8 cellular contexts compared by ENCODE assay signal in genomic region chr4:154506253-154506652, GRCh38. TPM values are rescaled to one million over a fixed set of nuclear protein-coding genes. Genes with fewer than 3 reads are reported as not detected.
A peak's percentile ranks its signal among the peaks of the same experiment; 100 is the strongest.
DNase-seq lines count a peak whose midpoint lies in the region; ATAC-seq, FAIRE-seq and TF ChIP-seq lines count a peak whose summit lies in the region.

No MANE protein-coding gene starts in this region.

- intact Hi-C loops in kidney (cut with DNase I): loop anchor here (5.0 kb wide), 1 partner anchor 109 kb away; no protein-coding TSS in a partner anchor
- intact Hi-C loops in activated CD4-positive, alpha-beta T cell treated with anti-CD3 and anti-CD28 coated beads for 36 hours (cut with DNase I, micrococcal nuclease): loop anchor here (1.0 to 5.0 kb wide), 3 partner anchors 177 to 719 kb away; partner anchors contain the start of gene SFRP2 (in 1 of the 2)
- intact Hi-C loops in activated CD4-positive, alpha-beta memory T cell treated with anti-CD3 and anti-CD28 coated beads for 36 hours (cut with micrococcal nuclease): loop anchor here (1.0 kb wide), 1 partner anchor 173 kb away; no protein-coding TSS in a partner anchor

- H3K4me3 Mint-ChIP-seq in activated CD4-positive, alpha-beta T cell treated with anti-CD3 and anti-CD28 coated beads for 36 hours: no peak overlapping the region
- H3K4me3 Mint-ChIP-seq in activated CD4-positive, alpha-beta memory T cell treated with anti-CD3 and anti-CD28 coated beads for 36 hours: no peak overlapping the region

- no peaks in the 10 kb centered on the region for H3K9me3 ChIP-seq in kidney (ENCODE audit: control insufficient read depth in 1 of 2, low read length in 2 of 2)

- no peaks in the 10 kb centered on the region for H3K4me1 Mint-ChIP-seq in activated CD4-positive, alpha-beta T cell treated with anti-CD3 and anti-CD28 coated beads for 36 hours
- no peaks in the 10 kb centered on the region for H3K4me1 Mint-ChIP-seq in activated CD4-positive, alpha-beta memory T cell treated with anti-CD3 and anti-CD28 coated beads for 36 hours (ENCODE audit: low read depth)

- ATAC-seq in HG02870 (IDR thresholded peaks at IDR 0.05; ENCODE audit: unreplicated experiment) (peak; percentile 50), GM19328 (IDR thresholded peaks at IDR 0.05; ENCODE audit: unreplicated experiment) (no peak)
- ATAC-seq in activated CD4-positive, alpha-beta T cell treated with anti-CD3 and anti-CD28 coated beads for 36 hours: no peak

- no peaks in the 10 kb centered on the region for H3K9me3 Mint-ChIP-seq in activated CD4-positive, alpha-beta T cell treated with anti-CD3 and anti-CD28 coated beads for 36 hours (ENCODE audit: low read depth)
- H3K9me3 Mint-ChIP-seq in activated CD4-positive, alpha-beta memory T cell treated with anti-CD3 and anti-CD28 coated beads for 36 hours: no peaks in the 10 kb centered on the region

- TF ChIP-seq CTCF in kidney (IDR thresholded peaks at IDR 0.05; ENCODE audit: borderline replicate concordance, extremely low read depth, insufficient read depth): peak; percentile 50

- peaks cover 19% of the 10 kb centered on the region for H3K27me3 Mint-ChIP-seq in activated CD4-positive, alpha-beta T cell treated with anti-CD3 and anti-CD28 coated beads for 36 hours
- peaks cover 17% of the 10 kb centered on the region for H3K27me3 Mint-ChIP-seq in activated CD4-positive, alpha-beta memory T cell treated with anti-CD3 and anti-CD28 coated beads for 36 hours

- POLR2A ChIA-PET in activated CD4-positive, alpha-beta T cell treated with anti-CD3 and anti-CD28 coated beads for 36 hours (lab: Charles Lee): interaction anchor here (0.6 kb wide), 1 partner anchor 43 kb away, joined by 5 read pairs; no protein-coding TSS in a partner anchor
- POLR2A ChIA-PET in activated CD4-positive, alpha-beta memory T cell treated with anti-CD3 and anti-CD28 coated beads for 36 hours (lab: Charles Lee): no interaction called here

- H3K9ac ChIP-seq in kidney (ENCODE audit: low read length in 2 of 2): no peak overlapping the region

- H3K4me1 ChIP-seq in kidney (ENCODE audit: control insufficient read depth in 1 of 2, insufficient read depth in 1 of 2, low read depth in 1 of 2, low read length in 2 of 2): no peaks in the 10 kb centered on the region

- no peak overlapping the region for H3K27ac Mint-ChIP-seq in activated CD4-positive, alpha-beta T cell treated with anti-CD3 and anti-CD28 coated beads for 36 hours
- no peak overlapping the region for H3K27ac Mint-ChIP-seq in activated CD4-positive, alpha-beta memory T cell treated with anti-CD3 and anti-CD28 coated beads for 36 hours

- CTCF ChIA-PET in activated CD4-positive, alpha-beta T cell treated with anti-CD3 and anti-CD28 coated beads for 36 hours (lab: Charles Lee): interaction anchor here (0.9 to 1.7 kb wide), 6 partner anchors 10 to 176 kb away, joined by 3 to 7 read pairs (median 3); no protein-coding TSS in a partner anchor
- CTCF ChIA-PET in activated CD4-positive, alpha-beta memory T cell treated with anti-CD3 and anti-CD28 coated beads for 36 hours (lab: Charles Lee): interaction anchor here (1.2 to 2.2 kb wide), 4 partner anchors 11 to 720 kb away, joined by 4 to 6 read pairs (median 6); no protein-coding TSS in a partner anchor

- no peak overlapping the region for H3K27ac ChIP-seq in kidney (ENCODE audit: low read depth in 2 of 2, low read length in 2 of 2)

- H3K36me3 ChIP-seq in kidney (ENCODE audit: control insufficient read depth in 1 of 2, insufficient read depth in 2 of 2, low read length in 2 of 2): no peaks in the 10 kb centered on the region

- H3K36me3 Mint-ChIP-seq in activated CD4-positive, alpha-beta T cell treated with anti-CD3 and anti-CD28 coated beads for 36 hours (ENCODE audit: low read depth): no peaks in the 10 kb centered on the region
- H3K36me3 Mint-ChIP-seq in activated CD4-positive, alpha-beta memory T cell treated with anti-CD3 and anti-CD28 coated beads for 36 hours: no peaks in the 10 kb centered on the region

- H3K4me3 ChIP-seq in kidney (ENCODE audit: low read length in 2 of 2): no peak overlapping the region

- FAIRE-seq in kidney (lab: Jason Lieb, UNC): peak; percentile 63

- DNase-seq in GM03348 (ENCODE audit: low spot score): peak; percentile 41
- peak; percentile 29 for DNase-seq in SKM-1 treated with dmso at 0.1 percent for 144 hours (lab: John Stamatoyannopoulos, UW; ENCODE audit: unreplicated experiment)
- no peak for DNase-seq in kidney
- no peak for DNase-seq in activated CD4-positive, alpha-beta T cell treated with anti-CD3 and anti-CD28 coated beads for 36 hours
- no peak for DNase-seq in activated CD4-positive, alpha-beta memory T cell treated with anti-CD3 and anti-CD28 coated beads for 36 hours
- no peak for DNase-seq in 8988T

RNA-seq across cellular contexts. Expression of gene DCHS2, which starts 14.7 kb away (rescaled TPM):
- 0.47 TPM for total RNA-seq in kidney
- not detected for polyA plus RNA-seq in kidney (ENCODE audit: insufficient read depth, low read depth, low replicate concordance)
- total RNA-seq in activated CD4-positive, alpha-beta T cell treated with anti-CD3 and anti-CD28 coated beads for 36 hours: under 1 TPM; 0.05 to 0.14 TPM
- total RNA-seq in activated CD4-positive, alpha-beta memory T cell treated with anti-CD3 and anti-CD28 coated beads for 36 hours: not detected

RNA-seq across cellular contexts. Expression of gene PLRG1, which starts 43.9 kb away (rescaled TPM):
- total RNA-seq in kidney: 69.7 TPM
- 54.6 TPM for polyA plus RNA-seq in kidney (ENCODE audit: insufficient read depth, low read depth, low replicate concordance)
- 100 to 1,000 TPM; 123 to 125 TPM for total RNA-seq in activated CD4-positive, alpha-beta T cell treated with anti-CD3 and anti-CD28 coated beads for 36 hours
- total RNA-seq in activated CD4-positive, alpha-beta memory T cell treated with anti-CD3 and anti-CD28 coated beads for 36 hours: 100 to 1,000 TPM in 1 of 2 experiments, 10 to 100 TPM in 1; 99.3 to 103 TPM

RNA-seq across cellular contexts. Expression of gene FGB, which starts 56.6 kb away (rescaled TPM):
- total RNA-seq in kidney: 42.5 TPM
- 23.5 TPM for polyA plus RNA-seq in kidney (ENCODE audit: insufficient read depth, low read depth, low replicate concordance)
- not detected for total RNA-seq in activated CD4-positive, alpha-beta T cell treated with anti-CD3 and anti-CD28 coated beads for 36 hours
- not detected for total RNA-seq in activated CD4-positive, alpha-beta memory T cell treated with anti-CD3 and anti-CD28 coated beads for 36 hours

Comparison
In these comparisons a context has a peak if more than half of its experiments do, and no peak if none do; other contexts are left out.
1. DNase-seq: peak in GM03348 (single experiment) and SKM-1 treated with dmso at 0.1 percent for 144 hours (single experiment); none in kidney (single experiment), activated CD4-positive, alpha-beta T cell treated with anti-CD3 and anti-CD28 coated beads for 36 hours (single experiment), activated CD4-positive, alpha-beta memory T cell treated with anti-CD3 and anti-CD28 coated beads for 36 hours (single experiment) and 8988T (single experiment).
2. RNA of gene FGB, which starts 56.6 kb away (total RNA-seq): 42.5 TPM in kidney (single experiment); not detected in activated CD4-positive, alpha-beta T cell treated with anti-CD3 and anti-CD28 coated beads for 36 hours and not detected in activated CD4-positive, alpha-beta memory T cell treated with anti-CD3 and anti-CD28 coated beads for 36 hours; every median in the first group is over 10 times any median in the second.